20 cellular contexts compared by ENCODE assay signal in the genomic region with DNA sequence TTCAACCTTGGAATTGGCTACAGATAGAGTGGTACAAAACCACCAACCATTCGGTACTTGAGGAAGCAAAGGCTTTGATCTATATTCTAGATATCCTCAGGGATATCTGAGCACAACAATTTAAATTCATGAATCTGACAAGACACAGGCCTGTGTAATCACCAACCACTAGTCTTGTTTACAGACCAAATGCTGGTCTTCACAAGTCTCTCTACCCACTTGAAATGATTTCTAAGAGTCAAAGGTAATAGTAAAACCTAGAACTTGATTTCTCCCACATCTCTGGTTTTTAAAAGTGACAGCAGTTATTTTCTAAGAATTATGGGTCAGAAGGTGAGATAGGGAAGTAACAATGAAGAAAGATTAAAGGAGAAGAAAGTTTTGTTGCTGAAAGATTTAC.
"Had no signal": no experiment of that assay in that cellular context is flagged by ENCODE, and none has a peak within 500 bp of the region (broad histone marks: within the 10 kb centered on the region; RNA-seq: fewer than 3 reads in every experiment).

No MANE protein-coding gene starts in this region.

- H3K4me1 ChIP-seq: adrenal gland, ascending aorta, body of pancreas had no signal

- H3K4me3 ChIP-seq: adrenal gland, ascending aorta, body of pancreas, PC-9 had no signal

- H3K27ac ChIP-seq: adrenal gland, ascending aorta, body of pancreas, PC-9 had no signal

- H3K27ac Mint-ChIP-seq: activated naive CD4-positive, alpha-beta T cell treated with anti-CD3 and anti-CD28 coated beads for 36 hours; activated naive CD8-positive, alpha-beta T cell; T-helper 1 cell treated with Interleukin-12 subunit alpha and Interleukin-12 subunit beta and Interleukin-4 antibody, amounts not matched to agents 30 μg/mL and 1 μg/mL, for 36 hours had no signal

- ATAC-seq: body of pancreas had no signal

- H3K27me3 ChIP-seq: adrenal gland, ascending aorta, body of pancreas had no signal

- DNase-seq: activated CD4-positive, alpha-beta T cell treated with anti-CD3 and anti-CD28 coated beads for 4 hours; activated effector memory CD4-positive, alpha-beta T cell treated with anti-CD3 and anti-CD28 coated beads, Interleukin-2, amount 50 U/mL, for 16 hours; activated naive CD4-positive, alpha-beta T cell treated with anti-CD3 and anti-CD28 coated beads for 36 hours; activated T-cell treated with anti-CD3 and anti-CD28 coated beads for 4 hours; adrenal gland; body of pancreas; central memory CD4-positive, alpha-beta T cell; cortex of kidney; Karpas-422; NCI-H1048; NCI-H146; NCI-H187 treated with DMSO at 0.1 percent for 48 hours; NCI-H2081 treated with DMSO at 0.1 percent for 48 hours; NCI-H446; NCI-H524; PC-9; SHP77 treated with DMSO at 0.1 percent for 48 hours had no signal

- H3K36me3 Mint-ChIP-seq: activated naive CD8-positive, alpha-beta T cell had no signal

- H3K9me3 Mint-ChIP-seq: activated naive CD4-positive, alpha-beta T cell treated with anti-CD3 and anti-CD28 coated beads for 36 hours had no signal

- H3K4me3 Mint-ChIP-seq: activated naive CD4-positive, alpha-beta T cell treated with anti-CD3 and anti-CD28 coated beads for 36 hours; activated naive CD8-positive, alpha-beta T cell; T-helper 1 cell treated with Interleukin-12 subunit alpha and Interleukin-12 subunit beta and Interleukin-4 antibody, amounts not matched to agents 30 μg/mL and 1 μg/mL, for 36 hours had no signal

- H3K9me3 ChIP-seq: adrenal gland, ascending aorta, body of pancreas had no signal

- H3K36me3 ChIP-seq: adrenal gland, ascending aorta had no signal
